22 cellular contexts compared by ENCODE assay signal in genomic region chr2:208135794-208136369, GRCh38. TPM values are rescaled to one million over a fixed set of nuclear protein-coding genes. Genes with fewer than 3 reads are reported as not detected.
"Had no signal": no experiment of that assay in that cellular context is flagged by ENCODE, and none has a peak within 500 bp of the region (broad histone marks: within the 10 kb centered on the region; RNA-seq: fewer than 3 reads in every experiment).

No MANE protein-coding gene starts in this region.

- H3K4me3 Mint-ChIP-seq: activated T-helper 1 cell treated with anti-CD3 and anti-CD28 coated beads, Interleukin-12 subunit alpha, Interleukin-12 subunit beta, Interleukin-2, Interleukin-4 antibody, amounts not matched to agents 30 ng/mL and 10 ng/mL and 1 ng/mL, durations not matched to agents 14 hours and 24 hours and 36 hours; endodermal cell; neural crest cell had no signal

- H3K9me3 ChIP-seq: ascending aorta, lower lobe of right lung, SJSA1, stomach, testis had no signal

- H3K27me3 ChIP-seq: ascending aorta, cardiac muscle cell, SJSA1, spleen, stomach, testis had no signal

- H3K4me1 ChIP-seq: ascending aorta, heart right ventricle, lower lobe of right lung, parathyroid adenoma, SJSA1, testis had no signal

- H3K9ac ChIP-seq: parathyroid adenoma had no signal

- H3K36me3 ChIP-seq: ascending aorta, cardiac muscle cell, heart right ventricle, lower lobe of right lung, SJSA1, spleen, stomach had no signal

- H3K79me2 ChIP-seq: parathyroid adenoma had no signal

- H3K9me3 Mint-ChIP-seq: activated T-helper 1 cell treated with anti-CD3 and anti-CD28 coated beads, Interleukin-12 subunit alpha, Interleukin-12 subunit beta, Interleukin-2, Interleukin-4 antibody, amounts not matched to agents 30 ng/mL and 10 ng/mL and 1 ng/mL, durations not matched to agents 14 hours and 24 hours and 36 hours; neural crest cell had no signal

- FAIRE-seq: frontal cortex had no signal

- H3K27ac ChIP-seq: ascending aorta, cardiac muscle cell, heart right ventricle, lower lobe of right lung, parathyroid adenoma, SJSA1, spleen, testis had no signal

- H2AFZ ChIP-seq: parathyroid adenoma had no signal

- H3K27ac Mint-ChIP-seq: activated T-helper 1 cell treated with anti-CD3 and anti-CD28 coated beads, Interleukin-12 subunit alpha, Interleukin-12 subunit beta, Interleukin-2, Interleukin-4 antibody, amounts not matched to agents 30 ng/mL and 10 ng/mL and 1 ng/mL, durations not matched to agents 14 hours and 24 hours and 36 hours; endodermal cell had no signal

- H3K4me3 ChIP-seq: ascending aorta, cardiac muscle cell, heart right ventricle, lower lobe of right lung, SJSA1, spleen, stomach, testis had no signal

- DNase-seq: activated CD4-positive, alpha-beta T cell treated with anti-CD3 and anti-CD28 coated beads, Interleukin-2, amount 50 U/mL, for 1 hour; activated CD8-positive, alpha-beta memory T cell treated with anti-CD3 and anti-CD28 coated beads for 24 hours; activated naive CD8-positive, alpha-beta T cell treated with anti-CD3 and anti-CD28 coated beads, Interleukin-2, amount 10 ng/mL, durations not matched to agents 7 days and 5 days; endodermal cell; heart right ventricle; islet precursor cell; lower lobe of right lung; spleen; stimulated activated CD4-positive, alpha-beta T cell treated with anti-CD3 and anti-CD28 coated beads, Interleukin-1b, Interleukin-23, amount 100 ng/mL, for 48 hours; stomach; testis had no signal

- ATAC-seq: heart right ventricle, lower lobe of right lung had no signal

RNA-seq across cellular contexts. Expression of gene CRYGC, which starts 6.3 kb away (rescaled TPM):
- total RNA-seq: activated naive CD8-positive, alpha-beta T cell treated with anti-CD3 and anti-CD28 coated beads, Interleukin-2, amount 10 ng/mL, durations not matched to agents 7 days and 5 days; activated T-helper 1 cell treated with anti-CD3 and anti-CD28 coated beads, Interleukin-12 subunit alpha, Interleukin-12 subunit beta, Interleukin-2, Interleukin-4 antibody, amounts not matched to agents 30 ng/mL and 10 ng/mL and 1 ng/mL, durations not matched to agents 14 hours and 24 hours and 36 hours; ascending aorta; cardiac muscle cell; dermis microvascular lymphatic vessel endothelial cell; endodermal cell; epithelial cell of proximal tubule; frontal cortex; heart right ventricle; lower lobe of right lung; neural crest cell; SJSA1; spleen; stomach; T-helper 2 cell treated with Interferon-gamma antibody and Interleukin-4, amounts not matched to agents 100 ng/mL and 5 ng/mL, for 36 hours; urinary bladder had no signal
- polyA plus RNA-seq: cardiac muscle cell, heart right ventricle, spleen, stomach, urinary bladder had no signal

RNA-seq across cellular contexts. Expression of gene CRYGB, which starts 10.1 kb away (rescaled TPM):
- total RNA-seq: activated naive CD8-positive, alpha-beta T cell treated with anti-CD3 and anti-CD28 coated beads, Interleukin-2, amount 10 ng/mL, durations not matched to agents 7 days and 5 days; activated T-helper 1 cell treated with anti-CD3 and anti-CD28 coated beads, Interleukin-12 subunit alpha, Interleukin-12 subunit beta, Interleukin-2, Interleukin-4 antibody, amounts not matched to agents 30 ng/mL and 10 ng/mL and 1 ng/mL, durations not matched to agents 14 hours and 24 hours and 36 hours; ascending aorta; cardiac muscle cell; dermis microvascular lymphatic vessel endothelial cell; epithelial cell of proximal tubule; frontal cortex; heart right ventricle; lower lobe of right lung; neural crest cell; SJSA1; spleen; stomach; T-helper 2 cell treated with Interferon-gamma antibody and Interleukin-4, amounts not matched to agents 100 ng/mL and 5 ng/mL, for 36 hours; urinary bladder had no signal
- polyA plus RNA-seq: cardiac muscle cell, heart right ventricle, spleen, stomach, urinary bladder had no signal

RNA-seq across cellular contexts. Expression of gene CRYGD, which starts 11.6 kb away (rescaled TPM):
- total RNA-seq: activated naive CD8-positive, alpha-beta T cell treated with anti-CD3 and anti-CD28 coated beads, Interleukin-2, amount 10 ng/mL, durations not matched to agents 7 days and 5 days; activated T-helper 1 cell treated with anti-CD3 and anti-CD28 coated beads, Interleukin-12 subunit alpha, Interleukin-12 subunit beta, Interleukin-2, Interleukin-4 antibody, amounts not matched to agents 30 ng/mL and 10 ng/mL and 1 ng/mL, durations not matched to agents 14 hours and 24 hours and 36 hours; ascending aorta; cardiac muscle cell; dermis microvascular lymphatic vessel endothelial cell; epithelial cell of proximal tubule; heart right ventricle; lower lobe of right lung; neural crest cell; SJSA1; spleen; stomach; T-helper 2 cell treated with Interferon-gamma antibody and Interleukin-4, amounts not matched to agents 100 ng/mL and 5 ng/mL, for 36 hours; testis had no signal
- polyA plus RNA-seq: cardiac muscle cell, heart right ventricle, spleen, stomach, urinary bladder had no signal

RNA-seq across cellular contexts. Expression of gene CRYGA, which starts 27.5 kb away (rescaled TPM):
- total RNA-seq: activated naive CD8-positive, alpha-beta T cell treated with anti-CD3 and anti-CD28 coated beads, Interleukin-2, amount 10 ng/mL, durations not matched to agents 7 days and 5 days; activated T-helper 1 cell treated with anti-CD3 and anti-CD28 coated beads, Interleukin-12 subunit alpha, Interleukin-12 subunit beta, Interleukin-2, Interleukin-4 antibody, amounts not matched to agents 30 ng/mL and 10 ng/mL and 1 ng/mL, durations not matched to agents 14 hours and 24 hours and 36 hours; ascending aorta; cardiac muscle cell; dermis microvascular lymphatic vessel endothelial cell; endodermal cell; epithelial cell of proximal tubule; frontal cortex; heart right ventricle; lower lobe of right lung; neural crest cell; SJSA1; spleen; stomach; T-helper 2 cell treated with Interferon-gamma antibody and Interleukin-4, amounts not matched to agents 100 ng/mL and 5 ng/mL, for 36 hours; testis; urinary bladder had no signal
- polyA plus RNA-seq: cardiac muscle cell, heart right ventricle, spleen, stomach, urinary bladder had no signal

RNA-seq across cellular contexts. Expression of gene C2orf80, which starts 53.9 kb away (rescaled TPM):
- total RNA-seq: activated naive CD8-positive, alpha-beta T cell treated with anti-CD3 and anti-CD28 coated beads, Interleukin-2, amount 10 ng/mL, durations not matched to agents 7 days and 5 days; activated T-helper 1 cell treated with anti-CD3 and anti-CD28 coated beads, Interleukin-12 subunit alpha, Interleukin-12 subunit beta, Interleukin-2, Interleukin-4 antibody, amounts not matched to agents 30 ng/mL and 10 ng/mL and 1 ng/mL, durations not matched to agents 14 hours and 24 hours and 36 hours; ascending aorta; cardiac muscle cell; dermis microvascular lymphatic vessel endothelial cell; epithelial cell of proximal tubule; heart right ventricle; lower lobe of right lung; SJSA1; spleen; stomach; T-helper 2 cell treated with Interferon-gamma antibody and Interleukin-4, amounts not matched to agents 100 ng/mL and 5 ng/mL, for 36 hours; testis had no signal
- polyA plus RNA-seq: cardiac muscle cell, heart right ventricle, spleen, stomach, urinary bladder had no signal
